In the genomic region with DNA sequence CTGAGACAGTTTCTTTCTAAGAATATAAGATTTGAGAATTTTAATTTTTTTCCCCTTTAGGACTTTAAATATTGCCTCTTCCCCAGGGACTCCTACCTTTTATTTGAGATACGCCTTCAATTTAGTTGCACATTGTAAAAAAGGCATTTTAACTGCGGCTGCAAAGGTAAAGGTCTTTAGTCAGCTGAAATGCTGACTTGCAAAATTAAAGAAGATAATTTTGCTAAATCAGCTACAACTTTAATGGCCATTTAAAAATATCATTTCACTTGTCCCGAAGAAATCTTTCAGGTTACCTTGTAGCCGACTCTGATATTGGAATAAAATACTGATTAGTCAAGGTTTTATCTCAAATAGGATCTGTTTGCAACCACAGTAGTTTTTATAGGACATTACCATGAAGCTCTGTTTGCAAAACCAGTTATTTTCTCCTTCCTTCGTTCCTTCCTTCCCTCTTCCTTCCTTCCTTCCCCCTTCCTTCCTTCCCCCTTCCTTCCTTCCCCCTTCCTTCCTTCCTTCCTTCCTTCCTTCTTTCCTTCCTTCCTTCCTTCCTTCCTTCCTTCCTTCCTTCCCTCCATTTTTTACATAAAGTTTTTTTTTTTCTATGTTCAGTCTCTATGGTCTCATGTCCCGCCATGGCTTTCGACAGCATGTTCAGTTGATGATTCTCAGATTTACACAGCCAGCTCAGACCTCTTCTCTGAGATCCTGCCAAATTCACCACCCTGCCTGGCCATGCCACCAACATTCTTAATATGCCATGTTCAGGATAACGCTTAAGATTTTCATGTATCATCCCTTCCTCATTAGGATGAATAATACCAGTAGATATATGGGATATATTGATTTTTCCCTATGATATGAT, we compare ENCODE assay signal across 2 cellular contexts.
A peak's percentile ranks its signal among the peaks of the same experiment; 100 is the strongest.
TF ChIP-seq lines count a peak whose summit lies in the region.

No MANE protein-coding gene starts in this region.

TF ChIP-seq in A549, 52 proteins besides CTCF, POLR2A, EP300 and RAD21 (continued from another document):
- TF ChIP-seq ZFP36 (IDR thresholded peaks at IDR 0.05; ENCODE audit: borderline replicate concordance, partially characterized antibody) (no peak), KDM1A (IDR thresholded peaks at IDR 0.05; ENCODE audit: low read depth) (no peak)

TF ChIP-seq in K562, 482 proteins besides CTCF, POLR2A, EP300 and RAD21 (continued from another document):
- peak; percentile 61 for TF ChIP-seq MAFG (tag; conservative IDR thresholded peaks at IDR 0.05)
- TF ChIP-seq ZNF316 (IDR thresholded peaks at IDR 0.05) = peak; percentile 63
- no peak for TF ChIP-seq FOXO4 (CRISPR knock-in tag; IDR thresholded peaks at IDR 0.05)
- peak; percentile 63 for TF ChIP-seq MAFK (IDR thresholded peaks at IDR 0.05; ENCODE audit: low read length)
